18 cellular contexts compared by ENCODE assay signal in genomic region chr1:62103880-62104279, GRCh38.
A peak's percentile ranks its signal among the peaks of the same experiment; 100 is the strongest.
DNase-seq lines count a peak whose midpoint lies in the region; ATAC-seq, FAIRE-seq and TF ChIP-seq lines count a peak whose summit lies in the region.
"Had no signal": no experiment of that assay in that cellular context is flagged by ENCODE, and none has a peak within 500 bp of the region (broad histone marks: within the 10 kb centered on the region; RNA-seq: fewer than 3 reads in every experiment).

No MANE protein-coding gene starts in this region.

- H3K27me3 ChIP-seq in A673 (replicated peaks; ENCODE audit: insufficient read depth, low read depth, low read length, poor library complexity) (no peaks in the 10 kb centered on the region), HUES48 (ENCODE audit: control insufficient read depth, insufficient read depth, low read length) (no peaks in the 10 kb centered on the region), H1 (replicated peaks in 1 of 4; ENCODE audit: control insufficient read depth in 3 of 4, extremely low read depth in 1 of 4, insufficient read depth in 3 of 4, low read length in 3 of 4) (no peaks in the 10 kb centered on the region)
- H3K27me3 ChIP-seq: BLaER1 had no signal

- H3K27ac ChIP-seq in A673 (ENCODE audit: low read depth, low read length, poor library complexity, severe bottlenecking) (no peak overlapping the region), HUES48 (ENCODE audit: low read depth, low read length) (peak overlapping the region; percentile 7), H1 (ENCODE audit: low read depth, low read length) (no peak overlapping the region)
- H3K27ac ChIP-seq: 22Rv1, BLaER1 had no signal

- no peak overlapping the region for H2BK12ac ChIP-seq in H1 (ENCODE audit: low read depth, low read length)

- H3K4me3 Mint-ChIP-seq in nephron progenitor cell (peak overlapping the region; percentile 12), progenitor cell of endocrine pancreas (ENCODE audit: low read depth) (no peak overlapping the region)
- H3K4me3 Mint-ChIP-seq: CD4-positive, CD25-positive, alpha-beta regulatory T cell had no signal

- H4K8ac ChIP-seq in H1 (ENCODE audit: extremely low read depth, insufficient read depth, low read length): no peak overlapping the region

- H3K36me3 ChIP-seq in A673 (ENCODE audit: insufficient read depth, low read length, poor library complexity, severe bottlenecking): no peaks in the 10 kb centered on the region
- no peaks in the 10 kb centered on the region for H3K36me3 ChIP-seq in HUES48 (ENCODE audit: control insufficient read depth, insufficient read depth, low read length)
- H3K36me3 ChIP-seq in H1 (ENCODE audit: control insufficient read depth in 2 of 4, insufficient read depth in 4 of 4, low read length in 3 of 4): no peaks in the 10 kb centered on the region; a peak in 1 of 8 replicates
- H3K36me3 ChIP-seq: BLaER1, HAP-1 had no signal

- no peak overlapping the region for H2AFZ ChIP-seq in H1 (ENCODE audit: low read length)

- H3K27me3 Mint-ChIP-seq in nephron progenitor cell (ENCODE audit: low read depth, poor library complexity): peaks cover 6% of the 10 kb centered on the region
- no peaks in the 10 kb centered on the region for H3K27me3 Mint-ChIP-seq in progenitor cell of endocrine pancreas
- H3K27me3 Mint-ChIP-seq: CD4-positive, CD25-positive, alpha-beta regulatory T cell had no signal

- FAIRE-seq in H1 (lab: Jason Lieb, UNC): peak; percentile 45
- FAIRE-seq: G401.6, GM12891, K562 had no signal

- H3K79me1 ChIP-seq in H1 (ENCODE audit: low read depth, low read length): no peaks in the 10 kb centered on the region

- peaks cover 21% of the 10 kb centered on the region for H3K9me3 Mint-ChIP-seq in nephron progenitor cell
- H3K9me3 Mint-ChIP-seq in progenitor cell of endocrine pancreas (ENCODE audit: low read depth): peaks cover 12% of the 10 kb centered on the region

- H3K9ac ChIP-seq in HUES48 (ENCODE audit: low read depth, low read length) (no peak overlapping the region), H1 (replicated peaks in 1 of 4; ENCODE audit: extremely low read depth in 1 of 4, low read depth in 3 of 4, low read length in 3 of 4) (no peak overlapping the region)
- H3K9ac ChIP-seq: BLaER1 had no signal

- H3K18ac ChIP-seq in H1 (ENCODE audit: extremely low read depth, low read length): no peak overlapping the region

- no peak overlapping the region for H4K91ac ChIP-seq in H1 (replicated peaks; ENCODE audit: insufficient read length, low read length)

- CTCF ChIA-PET in A673 (lab: Charles Lee) (no interaction called here), H1 (lab: Charles Lee; ENCODE audit: partially characterized antibody) (interaction anchor here (0.6 to 2.2 kb wide), 7 partner anchors 15 to 153 kb away, joined by 3 to 13 read pairs (median 4); no protein-coding TSS in a partner anchor)

- DNase-seq in A673 (ENCODE audit: low spot score) (peak; percentile 20), H1 (ENCODE audit: low read depth in 1 of 2, low spot score in 2 of 2) (no peak), nephron progenitor cell (no peak), progenitor cell of endocrine pancreas (ENCODE audit: low spot score, unreplicated experiment) (no peak)
- DNase-seq: AML-193; CD4-positive, CD25-positive, alpha-beta regulatory T cell; DMS 273 treated with DMSO at 0.1 percent for 48 hours; Karpas-422 had no signal

- H2BK5ac ChIP-seq in H1 (ENCODE audit: low read depth, low read length): no peak overlapping the region

- no peak overlapping the region for H4K5ac ChIP-seq in H1 (ENCODE audit: insufficient read length, low read depth, low read length)

- 63% methylated on average over 2 of the region's 2 CpGs; no CpG with 5 or more reads in 1 of the 2 experiments for WGBS in H1 (ENCODE audit: extremely low coverage in 1 of 2, insufficient coverage in 1 of 2, insufficient read length in 1 of 2, insufficient replicate concordance in 2 of 2, low coverage in 1 of 2, low lambda C conversion rate in 2 of 2, missing lambda C conversion rate in 1 of 2), 2 experiments

- H3K4me3 ChIP-seq in A673 (ENCODE audit: low read depth, low read length, poor library complexity, severe bottlenecking): no peak overlapping the region
- H3K4me3 ChIP-seq in HUES48 (ENCODE audit: low read depth, low read length): no peak overlapping the region
- H3K4me3 ChIP-seq in H1 (ENCODE audit: extremely low read depth in 1 of 4, insufficient read depth in 2 of 4, low read depth in 3 of 4, low read length in 4 of 4): no peak overlapping the region
- H3K4me3 ChIP-seq: BLaER1, HAP-1, K562 had no signal

- no peak overlapping the region for H2BK20ac ChIP-seq in H1 (ENCODE audit: low read length)

- no peaks in the 10 kb centered on the region for H4K20me1 ChIP-seq in H1 (replicated peaks in 1 of 2; ENCODE audit: control insufficient read depth in 1 of 2, insufficient read depth in 2 of 2, low read length in 2 of 2)
- H4K20me1 ChIP-seq: BLaER1 had no signal

- H3K4me1 Mint-ChIP-seq in nephron progenitor cell (peaks cover 31% of the 10 kb centered on the region), progenitor cell of endocrine pancreas (ENCODE audit: low read depth) (peaks cover 14% of the 10 kb centered on the region)
- H3K4me1 Mint-ChIP-seq: CD4-positive, CD25-positive, alpha-beta regulatory T cell had no signal

- no peaks in the 10 kb centered on the region for H3K79me2 ChIP-seq in H1 (ENCODE audit: control insufficient read depth in 1 of 2, insufficient read depth in 2 of 2, low read length in 2 of 2)

- no peak for TF ChIP-seq POLR2A in H1 (IDR thresholded peaks at IDR 0.05; ENCODE audit: control extremely low read depth in 1 of 2, low read depth in 2 of 2, low read length in 2 of 2)

- no peak overlapping the region for H3K4me2 ChIP-seq in H1 (ENCODE audit: insufficient read depth in 1 of 2, low read depth in 2 of 2, low read length in 2 of 2)
- H3K4me2 ChIP-seq: BLaER1 had no signal

- H3K4me1 ChIP-seq in A673 (ENCODE audit: insufficient read depth, low read length, poor library complexity, severe bottlenecking) (no peaks in the 10 kb centered on the region), HUES48 (ENCODE audit: control insufficient read depth, insufficient read depth, low read length) (peaks cover 12% of the 10 kb centered on the region; the same call in 1 of the 2 replicates), H1 (replicated peaks in 1 of 4; ENCODE audit: control insufficient read depth in 3 of 4, insufficient read depth in 4 of 4, low read length in 3 of 4) (peaks cover 0 to 3% (median 1%) of the 10 kb centered on the region in 4 experiments; a peak in 3 of 7 replicates)
- H3K4me1 ChIP-seq: BLaER1, HAP-1 had no signal

- peaks cover 22% of the 10 kb centered on the region for H3K36me3 Mint-ChIP-seq in nephron progenitor cell (ENCODE audit: low read depth)
- H3K36me3 Mint-ChIP-seq in progenitor cell of endocrine pancreas (ENCODE audit: insufficient read depth): peaks cover 23% of the 10 kb centered on the region

- H2BK15ac ChIP-seq in H1 (ENCODE audit: low read length): no peak overlapping the region

- no peak overlapping the region for H2AK5ac ChIP-seq in H1 (ENCODE audit: low read depth, low read length)

- H3K56ac ChIP-seq in H1 (replicated peaks; ENCODE audit: insufficient read length, low read depth, low read length): no peak overlapping the region

- no peaks in the 10 kb centered on the region for H3K23me2 ChIP-seq in H1 (ENCODE audit: low read depth, low read length)

- no peak for TF ChIP-seq EP300 in H1 (IDR thresholded peaks at IDR 0.05; ENCODE audit: borderline replicate concordance in 1 of 2, low read depth in 2 of 2, low read length in 2 of 2)

- H3K9me3 ChIP-seq in A673 (ENCODE audit: low read depth, low read length, poor library complexity, severe bottlenecking) (no peaks in the 10 kb centered on the region), HUES48 (ENCODE audit: control insufficient read depth, insufficient read depth, low read length) (no peaks in the 10 kb centered on the region), H1 (ENCODE audit: insufficient read depth in 2 of 2, low read depth in 1 of 2, low read length in 1 of 2) (no peaks in the 10 kb centered on the region)
- H3K9me3 ChIP-seq: BLaER1, HAP-1 had no signal

- intact Hi-C loops in A673 (cut with micrococcal nuclease; ENCODE audit: unreplicated experiment): no loop called here

- H2BK120ac ChIP-seq in H1 (replicated peaks; ENCODE audit: low read depth, low read length): no peak overlapping the region

- no peak overlapping the region for H3K4ac ChIP-seq in H1 (replicated peaks; ENCODE audit: insufficient read length, low read depth, low read length)

- no peak overlapping the region for H3K14ac ChIP-seq in H1 (ENCODE audit: insufficient read length)

- no TSS peak for BruUV-seq in A673 (replicated peaks; lab: Mats Ljungman, UMichigan)

- TF ChIP-seq CTCF in A673 (conservative IDR thresholded peaks at IDR 0.05; ENCODE audit: low read depth, low read length) (no peak), H1 (IDR thresholded peaks at IDR 0.05; ENCODE audit: control extremely low read depth in 1 of 3, insufficient read depth in 1 of 3, low read depth in 1 of 3, low read length in 3 of 3) (no peak), nephron progenitor cell (IDR thresholded peaks at IDR 0.05) (no peak), progenitor cell of endocrine pancreas (IDR thresholded peaks at IDR 0.05; ENCODE audit: unreplicated experiment) (no peak)

- no peak overlapping the region for H3K23ac ChIP-seq in H1 (ENCODE audit: insufficient read length)

- ATAC-seq in GM18909 (IDR thresholded peaks at IDR 0.05; ENCODE audit: poor library complexity, unreplicated experiment) (no peak), GM19023 (IDR thresholded peaks at IDR 0.05; ENCODE audit: unreplicated experiment) (no peak), GM21619 (IDR thresholded peaks at IDR 0.05; ENCODE audit: unreplicated experiment) (no peak)
- ATAC-seq: K562 had no signal

- POLR2A ChIA-PET in A673 (lab: Charles Lee; ENCODE audit: low non-redundant PET): no interaction called here
- POLR2A ChIA-PET in H1 (lab: Charles Lee; ENCODE audit: partially characterized antibody): no interaction called here

- H3K27ac Mint-ChIP-seq in nephron progenitor cell (no peak overlapping the region), progenitor cell of endocrine pancreas (no peak overlapping the region)
- H3K27ac Mint-ChIP-seq: CD4-positive, CD25-positive, alpha-beta regulatory T cell had no signal

- no peak for TF ChIP-seq RAD21 in H1 (IDR thresholded peaks at IDR 0.05 in 1 of 2, conservative IDR thresholded peaks at IDR 0.05 in 1 of 2; ENCODE audit: low read depth in 2 of 2, low read length in 2 of 2)

TF ChIP-seq in H1, 55 proteins besides CTCF, POLR2A, EP300 and RAD21 (continues in another document):
- no peak for TF ChIP-seq SIN3A (conservative IDR thresholded peaks at IDR 0.05 in 1 of 2, IDR thresholded peaks at IDR 0.05 in 1 of 2; ENCODE audit: low read depth in 1 of 2, low read length in 2 of 2)
- TF ChIP-seq KDM4A (IDR thresholded peaks at IDR 0.05; ENCODE audit: low read depth, low read length, severe bottlenecking): no peak
- no peak for TF ChIP-seq TAF1 (IDR thresholded peaks at IDR 0.05; ENCODE audit: low read depth, low read length)
- no peak for TF ChIP-seq POU5F1 (IDR thresholded peaks at IDR 0.05; ENCODE audit: low read depth, low read length)
- no peak for TF ChIP-seq ZNF274 (IDR thresholded peaks at IDR 0.05; ENCODE audit: borderline replicate concordance, extremely low read depth, low read length)
- no peak for TF ChIP-seq CBX8 (IDR thresholded peaks at IDR 0.05; ENCODE audit: borderline replicate concordance, low read depth, low read length)
